Comparison of ENCODE assay signal across 1 cellular context in genomic region chr2:120743657-120744056, GRCh38.
TF ChIP-seq lines count a peak whose summit lies in the region.

No MANE protein-coding gene starts in this region.

TF ChIP-seq in H1, 55 proteins besides CTCF, POLR2A, EP300 and RAD21:
- TF ChIP-seq JUN (IDR thresholded peaks at IDR 0.05; ENCODE audit: low read depth, low read length) (no peak), CTBP2 (IDR thresholded peaks at IDR 0.05; ENCODE audit: borderline replicate concordance, insufficient read depth, insufficient read length, low read length) (no peak), KDM4A (IDR thresholded peaks at IDR 0.05; ENCODE audit: low read depth, low read length, severe bottlenecking) (no peak), SRF (IDR thresholded peaks at IDR 0.05; ENCODE audit: low read depth, low read length) (no peak), JUND (IDR thresholded peaks at IDR 0.05; ENCODE audit: low read length) (no peak), CHD1 (IDR thresholded peaks at IDR 0.05; ENCODE audit: low read depth, low read length) (no peak), HDAC2 (IDR thresholded peaks at IDR 0.05; ENCODE audit: borderline replicate concordance in 1 of 2, low read depth in 2 of 2, low read length in 2 of 2) (no peak), CHD2 (IDR thresholded peaks at IDR 0.05; ENCODE audit: low read length) (no peak), CBX8 (IDR thresholded peaks at IDR 0.05; ENCODE audit: borderline replicate concordance, low read depth, low read length) (no peak), SP1 (IDR thresholded peaks at IDR 0.05; ENCODE audit: low read depth, low read length) (no peak), SP4 (IDR thresholded peaks at IDR 0.05; ENCODE audit: low read length) (no peak), CREB1 (IDR thresholded peaks at IDR 0.05) (no peak), EGR1 (IDR thresholded peaks at IDR 0.05; ENCODE audit: borderline replicate concordance, low read depth, low read length) (no peak), TAF1 (IDR thresholded peaks at IDR 0.05; ENCODE audit: low read depth, low read length) (no peak), E2F6 (IDR thresholded peaks at IDR 0.05) (no peak)
TF ChIP-seq in H1: peak in this region for 0.
